ENCODE assay signal across 9 cellular contexts in the genomic region with DNA sequence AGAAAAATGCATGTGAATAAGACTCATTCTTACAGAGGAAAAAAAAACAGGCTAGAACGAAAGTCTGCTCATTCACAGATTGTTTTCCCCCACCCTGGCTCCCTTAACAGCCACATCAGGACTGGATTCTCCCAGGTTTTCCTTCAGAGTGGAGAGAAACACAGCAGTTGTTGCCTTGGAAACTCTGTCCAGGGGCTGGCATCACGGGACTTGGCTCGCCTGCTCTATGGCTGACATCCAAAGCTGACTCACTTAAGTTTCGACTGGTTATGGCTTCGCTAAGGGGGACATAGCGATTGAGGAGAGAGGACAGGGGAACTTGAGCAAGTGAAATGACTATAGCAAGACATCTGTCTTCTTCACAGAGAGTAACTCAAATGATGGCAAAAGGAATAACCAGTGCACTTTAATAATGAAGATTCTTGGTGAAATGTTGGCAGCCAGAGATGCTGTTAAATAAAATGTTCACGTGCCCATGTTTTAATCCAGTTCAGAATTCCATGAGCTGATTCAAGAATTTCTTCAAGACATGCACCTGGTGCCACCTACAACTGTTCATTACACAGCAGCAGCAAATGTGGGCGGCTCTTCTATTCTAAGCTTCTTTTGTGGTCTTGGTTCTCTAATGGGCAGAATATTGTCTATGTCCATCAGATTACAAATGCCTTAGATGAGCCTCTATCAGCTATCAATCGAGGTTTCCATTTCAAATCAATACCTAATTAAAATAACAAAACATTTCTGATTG. TPM values are rescaled to one million over a fixed set of nuclear protein-coding genes. Genes with fewer than 3 reads are reported as not detected.
DNase-seq lines count a peak whose midpoint lies in the region; ATAC-seq and TF ChIP-seq lines count a peak whose summit lies in the region.
"Had no signal": no experiment of that assay in that cellular context is flagged by ENCODE, and none has a peak within 500 bp of the region (broad histone marks: within the 10 kb centered on the region; RNA-seq: fewer than 3 reads in every experiment).

No MANE protein-coding gene starts in this region.

- H3K4me3 Mint-ChIP-seq in MCF 10A (ENCODE audit: unreplicated experiment) = no peak overlapping the region
- H3K4me3 Mint-ChIP-seq in activated T-cell treated with anti-CD3 and anti-CD28 coated beads, Interleukin-2, amount 50 U/mL, for 4 hours = no peak overlapping the region

- ATAC-seq in lower lobe of right lung (peak; percentile 79 to 81), HG02642 (IDR thresholded peaks at IDR 0.05; ENCODE audit: poor library complexity, unreplicated experiment) (no peak)
- ATAC-seq in activated T-cell treated with anti-CD3 and anti-CD28 coated beads, Interleukin-2, amount 50 U/mL, for 4 hours = no peak

- H3K36me3 Mint-ChIP-seq in MCF 10A (ENCODE audit: insufficient read depth, unreplicated experiment) = peaks cover 11% of the 10 kb centered on the region
- H3K36me3 Mint-ChIP-seq in activated T-cell treated with anti-CD3 and anti-CD28 coated beads, Interleukin-2, amount 50 U/mL, for 4 hours (ENCODE audit: insufficient read depth) = no peaks in the 10 kb centered on the region

- H3K36me3 ChIP-seq in A673 (ENCODE audit: insufficient read depth, low read length, poor library complexity, severe bottlenecking) (no peaks in the 10 kb centered on the region), lower lobe of right lung (no peaks in the 10 kb centered on the region)

- H3K27ac Mint-ChIP-seq in MCF 10A (ENCODE audit: low read depth, unreplicated experiment) = peak overlapping the region; percentile 36

- POLR2A ChIA-PET in A673 (lab: Charles Lee; ENCODE audit: low non-redundant PET) (no interaction called here), MCF 10A (lab: Yijun Ruan, JAX) (interaction anchor here (0.7 to 1.9 kb wide), 9 partner anchors 9 to 471 kb away, joined by 3 to 5 read pairs (median 3); partner anchors contain the start of gene MIS18A)

- intact Hi-C loops in A673 (cut with micrococcal nuclease; ENCODE audit: unreplicated experiment) = no loop called here
- intact Hi-C loops in MCF 10A (cut with micrococcal nuclease) = loop anchor here (10.0 kb wide), 1 partner anchor 122 kb away; no protein-coding TSS in a partner anchor
- intact Hi-C loops in lower lobe of right lung (cut with DNase I) = loop anchor here (10.0 kb wide), 1 partner anchor 392 kb away; no protein-coding TSS in a partner anchor

- no peak overlapping the region for H3K4me3 ChIP-seq in A673 (ENCODE audit: low read depth, low read length, poor library complexity, severe bottlenecking)
- H3K4me3 ChIP-seq in lower lobe of right lung = no peak overlapping the region

- H3K4me1 Mint-ChIP-seq in MCF 10A (ENCODE audit: insufficient read depth, unreplicated experiment) = peaks cover 23% of the 10 kb centered on the region
- H3K4me1 Mint-ChIP-seq in activated T-cell treated with anti-CD3 and anti-CD28 coated beads, Interleukin-2, amount 50 U/mL, for 4 hours (ENCODE audit: low read depth) = peaks cover 1% of the 10 kb centered on the region

- H3K27me3 ChIP-seq in A673 (replicated peaks; ENCODE audit: insufficient read depth, low read depth, low read length, poor library complexity) (peaks cover 6% of the 10 kb centered on the region), lower lobe of right lung (ENCODE audit: low read depth) (no peaks in the 10 kb centered on the region)

- peaks cover 20% of the 10 kb centered on the region for H3K27me3 Mint-ChIP-seq in MCF 10A (ENCODE audit: insufficient read depth, unreplicated experiment)
- H3K27me3 Mint-ChIP-seq in activated T-cell treated with anti-CD3 and anti-CD28 coated beads, Interleukin-2, amount 50 U/mL, for 4 hours (ENCODE audit: low read depth) = peaks cover 12% of the 10 kb centered on the region

- DNase-seq in A673 (ENCODE audit: low spot score) (peak; percentile 55), NCI-H1417 treated with DMSO at 0.1 percent for 48 hours (lab: John Stamatoyannopoulos, UW) (peak; percentile 8), MCF 10A (ENCODE audit: unreplicated experiment) (peak; percentile 78), lower lobe of right lung (no peak), ureter (ENCODE audit: low spot score) (peak; percentile 72), mesenteric fat pad (ENCODE audit: low spot score) (no peak)
- DNase-seq in activated T-cell treated with anti-CD3 and anti-CD28 coated beads, Interleukin-2, amount 50 U/mL, for 4 hours = no peak

- TF ChIP-seq CTCF in A673 (conservative IDR thresholded peaks at IDR 0.05; ENCODE audit: low read depth, low read length) (no peak), MCF 10A (IDR thresholded peaks at IDR 0.05; ENCODE audit: unreplicated experiment) (no peak), lower lobe of right lung (IDR thresholded peaks at IDR 0.05) (no peak)

- H3K9me3 Mint-ChIP-seq in MCF 10A (ENCODE audit: unreplicated experiment) = no peaks in the 10 kb centered on the region
- no peaks in the 10 kb centered on the region for H3K9me3 Mint-ChIP-seq in activated T-cell treated with anti-CD3 and anti-CD28 coated beads, Interleukin-2, amount 50 U/mL, for 4 hours

- no peak overlapping the region for H3K27ac ChIP-seq in A673 (ENCODE audit: low read depth, low read length, poor library complexity, severe bottlenecking)
- H3K27ac ChIP-seq in lower lobe of right lung = no peak overlapping the region
- H3K27ac ChIP-seq: SK-N-MC had no signal

- CTCF ChIA-PET in A673 (lab: Charles Lee) = interaction anchor here (0.5 to 1.7 kb wide), 2 partner anchors 435 to 471 kb away, joined by 5 to 9 read pairs; no protein-coding TSS in a partner anchor
- CTCF ChIA-PET in MCF 10A (lab: Yijun Ruan, JAX) = interaction anchor here (0.5 to 5.7 kb wide), 18 partner anchors 9 to 658 kb away, joined by 3 to 84 read pairs (median 7); no protein-coding TSS in a partner anchor

- BruUV-seq in A673 (replicated peaks; lab: Mats Ljungman, UMichigan) = no TSS peak
- BruUV-seq in MCF 10A (replicated peaks; lab: Mats Ljungman, UMichigan) = no TSS peak

- H3K9me3 ChIP-seq in A673 (ENCODE audit: low read depth, low read length, poor library complexity, severe bottlenecking) (no peaks in the 10 kb centered on the region), lower lobe of right lung (no peaks in the 10 kb centered on the region)

- H3K4me1 ChIP-seq in A673 (ENCODE audit: insufficient read depth, low read length, poor library complexity, severe bottlenecking) (no peaks in the 10 kb centered on the region), lower lobe of right lung (peaks cover 10% of the 10 kb centered on the region)

RNA-seq across cellular contexts. Expression of gene MIS18A, which starts 21.8 kb away (rescaled TPM):
- total RNA-seq in A673 (2021) = 38.9 and 40.1 TPM in 2 replicates
- 10.6 and 14.0 TPM in 2 replicates for total RNA-seq in MCF 10A (2022)
- total RNA-seq in lower lobe of right lung = 4.7 TPM
- 7.6 TPM for total RNA-seq in ureter
- total RNA-seq in activated T-cell treated with anti-CD3 and anti-CD28 coated beads, Interleukin-2, amount 50 U/mL, for 4 hours = 10 to 100 TPM; 21.2 to 30.7 (median 22.8) TPM
- total RNA-seq in mesenteric fat pad = 5.4 TPM

RNA-seq across cellular contexts. Expression of gene MRAP, which starts 41.6 kb away (rescaled TPM):
- total RNA-seq in A673 (2021) = not detected in 2 replicates
- total RNA-seq in MCF 10A (2022) = not detected in 2 replicates
- not detected for total RNA-seq in lower lobe of right lung
- not detected for total RNA-seq in ureter
- not detected for total RNA-seq in activated T-cell treated with anti-CD3 and anti-CD28 coated beads, Interleukin-2, amount 50 U/mL, for 4 hours
- total RNA-seq in mesenteric fat pad = 149 TPM

Comparison
In these comparisons a context has a peak if more than half of its experiments do, and no peak if none do; other contexts are left out.
1. DNase-seq: peak in A673 (single experiment), NCI-H1417 treated with DMSO at 0.1 percent for 48 hours (single experiment), MCF 10A (single experiment) and ureter (single experiment); none in lower lobe of right lung (single experiment), activated T-cell treated with anti-CD3 and anti-CD28 coated beads, Interleukin-2, amount 50 U/mL, for 4 hours (single experiment) and mesenteric fat pad (single experiment).
2. ATAC-seq: peak in lower lobe of right lung (2 of 2); none in activated T-cell treated with anti-CD3 and anti-CD28 coated beads, Interleukin-2, amount 50 U/mL, for 4 hours (0 of 2) and HG02642 (single experiment).
3. RNA of gene MRAP, which starts 41.6 kb away (total RNA-seq): 149 TPM in mesenteric fat pad (single experiment); not detected in ureter (single experiment), not detected in lower lobe of right lung (single experiment), not detected in A673, not detected in MCF 10A and not detected in activated T-cell treated with anti-CD3 and anti-CD28 coated beads, Interleukin-2, amount 50 U/mL, for 4 hours; every median in the first group is over 100 times any median in the second.